ENCODE assay signal across 8 cellular contexts in genomic region chr13:79679334-79679733, GRCh38.
DNase-seq lines count a peak whose midpoint lies in the region; ATAC-seq lines count a peak whose summit lies in the region.

No MANE protein-coding gene starts in this region.

- peak; percentile 21 for DNase-seq in DMS114 treated with DMSO at 0.1 percent for 48 hours (lab: John Stamatoyannopoulos, UW; ENCODE audit: unreplicated experiment)
- peak; percentile 47 for DNase-seq in NCI-H748 treated with DMSO at 0.1 percent for 48 hours (lab: John Stamatoyannopoulos, UW)
- DNase-seq in amniotic epithelial cell (ENCODE audit: low read depth) = peak; percentile 70
- peak; percentile 30 for DNase-seq in iPS DF 19.7 (ENCODE audit: low read depth, low spot score)
- peak; percentile 19 for DNase-seq in stimulated activated CD4-positive, alpha-beta T cell treated with anti-CD3 and anti-CD28 coated beads, Interleukin-12 subunit alpha, Interleukin-12 subunit beta, amount 100 ng/mL, for 4 hours
- no peak for DNase-seq in DMS79 (lab: John Stamatoyannopoulos, UW)

- ATAC-seq in GM19324 (IDR thresholded peaks at IDR 0.05; ENCODE audit: low FRiP score, unreplicated experiment) (peak; percentile 59), HG03439 (IDR thresholded peaks at IDR 0.05; ENCODE audit: unreplicated experiment) (peak; percentile 72)
